Comparison of ENCODE assay signal across 8 cellular contexts in genomic region chr6:28542440-28543293, GRCh38. TPM values are rescaled to one million over a fixed set of nuclear protein-coding genes. Genes with fewer than 3 reads are reported as not detected.
DNase-seq lines count a peak whose midpoint lies in the region; ATAC-seq and TF ChIP-seq lines count a peak whose summit lies in the region.

No MANE protein-coding gene starts in this region.

- 3 to 5% (median 5%) methylated on average over 30 of the region's 30 CpGs for WGBS in spleen, 5 donors

- H3K4me3 Mint-ChIP-seq in activated naive CD8-positive, alpha-beta T cell treated with anti-CD3 and anti-CD28 coated beads for 36 hours: peak overlapping the region; percentile 80

- intact Hi-C loops in spleen (cut with DNase I; ENCODE audit: low total_unique reads): no loop called here

- peaks cover 0 to 99% (median 18%) of the 10 kb centered on the region in 7 donors for H3K27me3 ChIP-seq in spleen (replicated peaks in 1 of 7)

- H3K4me1 Mint-ChIP-seq in activated naive CD8-positive, alpha-beta T cell treated with anti-CD3 and anti-CD28 coated beads for 36 hours: peaks cover 30% of the 10 kb centered on the region

- H3K27ac Mint-ChIP-seq in activated naive CD8-positive, alpha-beta T cell treated with anti-CD3 and anti-CD28 coated beads for 36 hours: peak overlapping the region; percentile 87

- in situ Hi-C loops in SK-MEL-5 (cut with HindIII; ENCODE audit: low pct_unique_long_range_greater_than_20kb, low sequenced_read_pairs): no loop called here

- H3K27ac ChIP-seq in spleen: no peak overlapping the region

- peak overlapping the region; percentile 65 for H3K4me3 ChIP-seq in LNCaP clone FGC (ENCODE audit: low read depth, low read length)
- H3K4me3 ChIP-seq in iPS-11a (ENCODE audit: low read depth, low read length): peak overlapping the region; percentile 72
- H3K4me3 ChIP-seq in spleen: peak overlapping the region in 6 of 8 donors; percentile 13 to 62 (median 19)

- no peaks in the 10 kb centered on the region for H3K36me3 ChIP-seq in spleen

- ATAC-seq in GM21528 (IDR thresholded peaks at IDR 0.05; ENCODE audit: low FRiP score, unreplicated experiment): peak; percentile 58

- H3K9me3 Mint-ChIP-seq in activated naive CD8-positive, alpha-beta T cell treated with anti-CD3 and anti-CD28 coated beads for 36 hours: peaks cover 5% of the 10 kb centered on the region

- no peak for TF ChIP-seq POLR2A in spleen (IDR thresholded peaks at IDR 0.05)

- H3K9me3 ChIP-seq in spleen: peaks cover 0 to 23% (median 5%) of the 10 kb centered on the region in 8 donors

- peaks cover 71% of the 10 kb centered on the region for H3K27me3 Mint-ChIP-seq in activated naive CD8-positive, alpha-beta T cell treated with anti-CD3 and anti-CD28 coated beads for 36 hours

- H3K4me1 ChIP-seq in spleen: peaks cover 0 to 18% (median 5%) of the 10 kb centered on the region in 6 donors

- TF ChIP-seq CTCF in LNCaP clone FGC (IDR thresholded peaks at IDR 0.05; ENCODE audit: control insufficient read depth, extremely low read depth, insufficient read depth): peak; percentile 75
- peak in 3 of 11 experiments; percentile 20 to 35 (median 25) for TF ChIP-seq CTCF in spleen (IDR thresholded peaks at IDR 0.05 in 8 of 11, conservative IDR thresholded peaks at IDR 0.05 in 3 of 11)

- DNase-seq in CMK (ENCODE audit: low read depth): peak; percentile 34
- DNase-seq in LNCaP clone FGC (ENCODE audit: low read depth): peak; percentile 84
- peak; percentile 84 for DNase-seq in SK-MEL-5 (ENCODE audit: low read depth, low spot score)
- DNase-seq in activated naive CD8-positive, alpha-beta T cell treated with anti-CD3 and anti-CD28 coated beads for 36 hours: peak; percentile 58
- DNase-seq in spleen: no peak
- DNase-seq in NCI-H2029 (lab: John Stamatoyannopoulos, UW): no peak

- peaks cover 2% of the 10 kb centered on the region for H3K36me3 Mint-ChIP-seq in activated naive CD8-positive, alpha-beta T cell treated with anti-CD3 and anti-CD28 coated beads for 36 hours

RNA-seq across cellular contexts. Expression of gene GPX5, which starts 17.0 kb away (rescaled TPM):
- not detected in 2 replicates for total RNA-seq in SK-MEL-5 (2014; rRNA removed; shearing (Covaris generic))
- 0.11 TPM in 1 of 2 replicates, not detected in the other for polyA plus RNA-seq in SK-MEL-5 (2015; cell fraction: cytosol; rRNA removed)
- 1.2 TPM in 1 of 2 replicates, not detected in the other for polyA plus RNA-seq in SK-MEL-5 (2015; cell fraction: nucleus; rRNA removed)
- not detected for total RNA-seq in activated naive CD8-positive, alpha-beta T cell treated with anti-CD3 and anti-CD28 coated beads for 36 hours
- not detected for total RNA-seq in spleen
- not detected for polyA plus RNA-seq in spleen

RNA-seq across cellular contexts. Expression of gene GPX6, which starts 27.1 kb away (rescaled TPM):
- not detected in 2 replicates for total RNA-seq in SK-MEL-5 (2014; rRNA removed; shearing (Covaris generic))
- not detected in 2 replicates for polyA plus RNA-seq in SK-MEL-5 (2015; cell fraction: cytosol; rRNA removed)
- polyA plus RNA-seq in SK-MEL-5 (2015; cell fraction: nucleus; rRNA removed): not detected in 2 replicates
- not detected for total RNA-seq in activated naive CD8-positive, alpha-beta T cell treated with anti-CD3 and anti-CD28 coated beads for 36 hours
- not detected for total RNA-seq in spleen
- polyA plus RNA-seq in spleen: not detected

Comparison
In these comparisons a context has a peak if more than half of its experiments do, and no peak if none do; other contexts are left out.
1. DNase-seq: peak in CMK (single experiment), LNCaP clone FGC (single experiment), SK-MEL-5 (single experiment) and activated naive CD8-positive, alpha-beta T cell treated with anti-CD3 and anti-CD28 coated beads for 36 hours (single experiment); none in spleen (single experiment) and NCI-H2029 (single experiment).
2. H3K4me3 ChIP-seq: peak in every context shown above with its lines; median percentile 72 in iPS-11a; 65 in LNCaP clone FGC; 19 in spleen.